ENCODE assay signal across 1 cellular context in the genomic region with DNA sequence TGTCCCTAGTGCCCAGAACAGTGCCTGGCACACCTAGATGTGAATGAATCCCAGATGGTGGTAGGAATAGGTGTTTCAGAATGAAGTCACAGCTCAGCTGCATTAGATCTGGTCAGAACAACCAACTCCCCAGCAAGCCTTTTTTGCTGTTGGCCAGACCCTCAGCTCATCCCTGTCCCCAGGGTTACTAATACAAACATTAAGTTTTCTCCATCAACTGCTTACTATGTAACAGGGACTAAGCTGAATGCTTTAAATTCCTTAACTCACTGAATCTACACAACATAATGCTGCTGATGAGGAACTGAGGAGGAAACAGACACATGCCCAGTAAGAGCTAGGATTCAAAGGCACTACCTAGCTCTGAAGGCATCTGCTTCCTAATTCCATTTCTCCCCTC.
TF ChIP-seq lines count a peak whose summit lies in the region.

No MANE protein-coding gene starts in this region.

TF ChIP-seq in IMR-90, 13 proteins besides CTCF, POLR2A, EP300 and RAD21:
- TF ChIP-seq NFE2L2 (IDR thresholded peaks at IDR 0.05; ENCODE audit: low read depth, low read length) (no peak), MAFK (IDR thresholded peaks at IDR 0.05; ENCODE audit: low read depth, low read length) (no peak), FOS (IDR thresholded peaks at IDR 0.05; ENCODE audit: low read depth, low read length) (no peak), SMC3 (IDR thresholded peaks at IDR 0.05; ENCODE audit: low read depth, low read length) (no peak)
TF ChIP-seq in IMR-90: peak in this region for 0.
